8 cellular contexts compared by ENCODE assay signal in genomic region chr17:15831182-15831581, GRCh38.
DNase-seq lines count a peak whose midpoint lies in the region; ATAC-seq and TF ChIP-seq lines count a peak whose summit lies in the region.
"Not testable (repeated sequence)": the region's sequence is repeated elsewhere in the genome, so short reads cannot be mapped to it uniquely, and the experiment has no call there.

No MANE protein-coding gene starts in this region.

- CTCF ChIA-PET in SK-N-SH (lab: Yijun Ruan, JAX), result not testable (repeated sequence)

- H3K36me3 ChIP-seq in SK-N-SH (replicated peaks in 1 of 2; ENCODE audit: control insufficient read depth in 1 of 2, insufficient read depth in 2 of 2, low read length in 1 of 2); mesenchymal stem cell (ENCODE audit: control insufficient read depth in 1 of 2, insufficient read depth in 2 of 2, low read depth in 1 of 2, low read length in 2 of 2): not testable (repeated sequence)

- H3K79me2 ChIP-seq in SK-N-SH (ENCODE audit: insufficient read depth), result not testable (repeated sequence)

- not testable (repeated sequence) for H3K14ac ChIP-seq in mesenchymal stem cell (ENCODE audit: low read length in 2 of 2)

- H3K9me2 ChIP-seq in SK-N-SH, result not testable (repeated sequence)

- not testable (repeated sequence) for H2BK12ac ChIP-seq in mesenchymal stem cell (ENCODE audit: low read length in 2 of 2)

- not testable (repeated sequence) for TF ChIP-seq RAD21 in SK-N-SH (IDR thresholded peaks at IDR 0.05; ENCODE audit: low read length)

- H3F3A ChIP-seq in SK-N-SH (replicated peaks; ENCODE audit: insufficient read depth), result not testable (repeated sequence)

- POLR2A ChIA-PET in SK-N-SH (lab: Yijun Ruan, JAX), result not testable (repeated sequence)

- not testable (repeated sequence) for H2AFZ ChIP-seq in SK-N-SH (ENCODE audit: low read depth); mesenchymal stem cell (ENCODE audit: low read depth, low read length)

- TF ChIP-seq EP300 in SK-N-SH (IDR thresholded peaks at IDR 0.05; ENCODE audit: borderline replicate concordance in 1 of 2, low read depth in 1 of 2, low read length in 1 of 2), result not testable (repeated sequence)

- not testable (repeated sequence) for H3K18ac ChIP-seq in mesenchymal stem cell (ENCODE audit: low read depth in 1 of 2, low read length in 2 of 2)

- H3K4me1 ChIP-seq in SK-N-SH (ENCODE audit: control insufficient read depth in 1 of 2, insufficient read depth in 2 of 2, low read depth in 1 of 2, low read length in 1 of 2); mesenchymal stem cell (ENCODE audit: control insufficient read depth, insufficient read depth, low read depth, low read length): not testable (repeated sequence)

- not testable (repeated sequence) for H3K4me2 ChIP-seq in SK-N-SH; mesenchymal stem cell (ENCODE audit: low read length, poor library complexity, severe bottlenecking)

- not testable (repeated sequence) for H2BK5ac ChIP-seq in mesenchymal stem cell (ENCODE audit: low read depth, low read length, poor library complexity, severe bottlenecking)

- DNase-seq in AG08395 (ENCODE audit: low spot score) (peak; percentile 2), amniotic epithelial cell (ENCODE audit: low read depth) (peak; percentile 32), mesenchymal stem cell (peak; percentile 70)
- not testable (repeated sequence) for DNase-seq in SK-N-SH

- TF ChIP-seq CTCF in SK-N-SH (IDR thresholded peaks at IDR 0.05), result not testable (repeated sequence)

- H2BK15ac ChIP-seq in mesenchymal stem cell (ENCODE audit: low read depth, poor library complexity, severe bottlenecking), result not testable (repeated sequence)

- H3K79me1 ChIP-seq in mesenchymal stem cell (replicated peaks; ENCODE audit: low read length, poor library complexity, severe bottlenecking), result not testable (repeated sequence)

- not testable (repeated sequence) for H3K4me3 ChIP-seq in SK-N-SH (ENCODE audit: low read depth in 2 of 2, low read length in 1 of 2); mesenchymal stem cell (ENCODE audit: insufficient read depth in 1 of 2, low read depth in 1 of 2, low read length in 2 of 2)

- H4K91ac ChIP-seq in mesenchymal stem cell (ENCODE audit: low read length), result not testable (repeated sequence)

- not testable (repeated sequence) for H2AK5ac ChIP-seq in mesenchymal stem cell (ENCODE audit: low read length, severe bottlenecking)

- not testable (repeated sequence) for H4K8ac ChIP-seq in mesenchymal stem cell (ENCODE audit: low read length)

- not testable (repeated sequence) for H3K4ac ChIP-seq in mesenchymal stem cell (ENCODE audit: low read depth in 1 of 2, low read length in 2 of 2)

- H3K27ac ChIP-seq in SK-N-SH (ENCODE audit: low read depth in 2 of 2, low read length in 1 of 2); mesenchymal stem cell (ENCODE audit: low read length, poor library complexity, severe bottlenecking): not testable (repeated sequence)

- not testable (repeated sequence) for H2BK120ac ChIP-seq in mesenchymal stem cell (ENCODE audit: low read depth, low read length)

- WGBS in SK-N-SH (ENCODE audit: low lambda C conversion rate), result 76% methylated on average over 6 of the region's 6 CpGs
- WGBS in mesenchymal stem cell, result 59% methylated on average over 6 of the region's 6 CpGs

- H3K9me3 ChIP-seq in SK-N-SH; mesenchymal stem cell (ENCODE audit: control insufficient read depth, low read length): not testable (repeated sequence)

- not testable (repeated sequence) for H4K20me1 ChIP-seq in SK-N-SH (ENCODE audit: insufficient read depth)

- ATAC-seq in GM18520 (IDR thresholded peaks at IDR 0.05; ENCODE audit: unreplicated experiment) (peak; percentile 88), GM21423 (IDR thresholded peaks at IDR 0.05; ENCODE audit: unreplicated experiment) (peak; percentile 83), HG02885 (IDR thresholded peaks at IDR 0.05; ENCODE audit: poor library complexity, unreplicated experiment) (peak; percentile 91), HG03558 (IDR thresholded peaks at IDR 0.05; ENCODE audit: extremely low read depth, unreplicated experiment) (peak; percentile 77)

- not testable (repeated sequence) for H3K9ac ChIP-seq in SK-N-SH; mesenchymal stem cell (ENCODE audit: low read length)

- H3K23ac ChIP-seq in mesenchymal stem cell (ENCODE audit: low read length in 2 of 2), result not testable (repeated sequence)

- not testable (repeated sequence) for H3K27me3 ChIP-seq in SK-N-SH (ENCODE audit: insufficient read depth); mesenchymal stem cell (ENCODE audit: control insufficient read depth in 1 of 2, insufficient read depth in 1 of 2, low read length in 2 of 2)

TF ChIP-seq in SK-N-SH, 30 proteins besides CTCF, POLR2A, EP300 and RAD21:
- TF ChIP-seq FOSL2 (IDR thresholded peaks at IDR 0.05; ENCODE audit: borderline replicate concordance, low read depth), result 0 out of 2 replicates have a peak, but pooled peaks have one; percentile 10
